ENCODE assay signal across 1 cellular context in genomic region chr12:4156317-4156716, GRCh38.
TF ChIP-seq lines count a peak whose summit lies in the region.

No MANE protein-coding gene starts in this region.

TF ChIP-seq in H1, 55 proteins besides CTCF, POLR2A, EP300 and RAD21:
- TF ChIP-seq RNF2 (IDR thresholded peaks at IDR 0.05; ENCODE audit: borderline replicate concordance, low read depth, low read length, missing control alignments, poor library complexity, severe bottlenecking) (no peak), TCF12 (IDR thresholded peaks at IDR 0.05; ENCODE audit: low read depth, low read length) (no peak), CBX8 (IDR thresholded peaks at IDR 0.05; ENCODE audit: borderline replicate concordance, low read depth, low read length) (no peak), SIX5 (IDR thresholded peaks at IDR 0.05; ENCODE audit: low read depth, low read length) (no peak), SP1 (IDR thresholded peaks at IDR 0.05; ENCODE audit: low read depth, low read length) (no peak), CEBPB (IDR thresholded peaks at IDR 0.05; ENCODE audit: low read depth, low read length) (no peak), KDM4A (IDR thresholded peaks at IDR 0.05; ENCODE audit: low read depth, low read length, severe bottlenecking) (no peak), CHD2 (IDR thresholded peaks at IDR 0.05; ENCODE audit: low read length) (no peak), HDAC6 (IDR thresholded peaks at IDR 0.05; ENCODE audit: low read depth, low read length) (no peak), PHF8 (conservative IDR thresholded peaks at IDR 0.05; ENCODE audit: low read depth, low read length) (no peak)
